28 cellular contexts compared by ENCODE assay signal in genomic region chr10:44843484-44843883, GRCh38.
"Had no signal": no experiment of that assay in that cellular context is flagged by ENCODE, and none has a peak within 500 bp of the region (broad histone marks: within the 10 kb centered on the region; RNA-seq: fewer than 3 reads in every experiment).

No MANE protein-coding gene starts in this region.

- H3K36me3 ChIP-seq: stomach, suprapubic skin, thoracic aorta, thyroid gland, tibial artery, transverse colon, upper lobe of left lung, upper lobe of right lung, uterus, vagina had no signal

- H3K36me3 Mint-ChIP-seq: stimulated activated effector memory CD8-positive, alpha-beta T cell treated with anti-CD3 and anti-CD28 coated beads, Interleukin-12 subunit alpha, Interleukin-12 subunit beta, amount 100 ng/mL, for 72 hours; stimulated activated memory B cell treated with anti-CD40 and anti-IgM and Interleukin-4, amounts not matched to agents 10 μg/mL and 1 μg/mL and 100 μg/mL, for 72 hours; stimulated activated naive B cell treated with anti-CD40 and anti-IgM and Interleukin-4, amounts not matched to agents 10 μg/mL and 1 μg/mL and 100 μg/mL, for 72 hours; type B pancreatic cell had no signal

- H3K9me3 Mint-ChIP-seq: stimulated activated effector memory CD8-positive, alpha-beta T cell treated with anti-CD3 and anti-CD28 coated beads, Interleukin-12 subunit alpha, Interleukin-12 subunit beta, amount 100 ng/mL, for 72 hours; stimulated activated memory B cell treated with anti-CD40 and anti-IgM and Interleukin-4, amounts not matched to agents 10 μg/mL and 1 μg/mL and 100 μg/mL, for 72 hours; stimulated activated naive B cell treated with anti-CD40 and anti-IgM and Interleukin-4, amounts not matched to agents 10 μg/mL and 1 μg/mL and 100 μg/mL, for 72 hours; stimulated activated naive CD8-positive, alpha-beta T cell treated with anti-CD3 and anti-CD28 coated beads, Interleukin-15, amount 100 ng/mL, for 72 hours; stimulated activated naive CD8-positive, alpha-beta T cell treated with anti-CD3 and anti-CD28 coated beads, Interleukin-15, Interleukin-2, amounts not matched to agents 100 ng/mL and 50 ng/mL, for 24 hours; type B pancreatic cell had no signal

- H3K9me3 ChIP-seq: suprapubic skin, testis, thoracic aorta, thyroid gland, tibial artery, transverse colon, upper lobe of left lung, upper lobe of right lung, uterus, vagina had no signal

- H3K4me3 Mint-ChIP-seq: stimulated activated effector memory CD8-positive, alpha-beta T cell treated with anti-CD3 and anti-CD28 coated beads, Interleukin-12 subunit alpha, Interleukin-12 subunit beta, amount 100 ng/mL, for 72 hours; stimulated activated memory B cell treated with anti-CD40 and anti-IgM and Interleukin-4, amounts not matched to agents 10 μg/mL and 1 μg/mL and 100 μg/mL, for 72 hours; stimulated activated naive B cell treated with anti-CD40 and anti-IgM and Interleukin-4, amounts not matched to agents 10 μg/mL and 1 μg/mL and 100 μg/mL, for 72 hours; stimulated activated naive CD8-positive, alpha-beta T cell treated with anti-CD3 and anti-CD28 coated beads, Interleukin-15, amount 100 ng/mL, for 72 hours; stimulated activated naive CD8-positive, alpha-beta T cell treated with anti-CD3 and anti-CD28 coated beads, Interleukin-15, Interleukin-2, amounts not matched to agents 100 ng/mL and 50 ng/mL, for 24 hours; type B pancreatic cell had no signal

- H3K27ac Mint-ChIP-seq: stimulated activated effector memory CD8-positive, alpha-beta T cell treated with anti-CD3 and anti-CD28 coated beads, Interleukin-12 subunit alpha, Interleukin-12 subunit beta, amount 100 ng/mL, for 72 hours; stimulated activated memory B cell treated with anti-CD40 and anti-IgM and Interleukin-4, amounts not matched to agents 10 μg/mL and 1 μg/mL and 100 μg/mL, for 72 hours; stimulated activated naive B cell treated with anti-CD40 and anti-IgM and Interleukin-4, amounts not matched to agents 10 μg/mL and 1 μg/mL and 100 μg/mL, for 72 hours; stimulated activated naive CD8-positive, alpha-beta T cell treated with anti-CD3 and anti-CD28 coated beads, Interleukin-15, amount 100 ng/mL, for 72 hours; stimulated activated naive CD8-positive, alpha-beta T cell treated with anti-CD3 and anti-CD28 coated beads, Interleukin-15, Interleukin-2, amounts not matched to agents 100 ng/mL and 50 ng/mL, for 24 hours; type B pancreatic cell had no signal

- H3K27ac ChIP-seq: stomach, suprapubic skin, testis, thoracic aorta, thyroid gland, tibial artery, tibial nerve, transverse colon, upper lobe of left lung, upper lobe of right lung, uterus, vagina had no signal

- ATAC-seq: stimulated activated effector memory CD8-positive, alpha-beta T cell treated with anti-CD3 and anti-CD28 coated beads, Interleukin-12 subunit alpha, Interleukin-12 subunit beta, amount 100 ng/mL, for 72 hours; stimulated activated memory B cell treated with anti-CD40 and anti-IgM and Interleukin-4, amounts not matched to agents 10 μg/mL and 1 μg/mL and 100 μg/mL, for 72 hours; stimulated activated naive B cell treated with anti-CD40 and anti-IgM and Interleukin-4, amounts not matched to agents 10 μg/mL and 1 μg/mL and 100 μg/mL, for 72 hours; stimulated activated naive CD8-positive, alpha-beta T cell treated with anti-CD3 and anti-CD28 coated beads, Interleukin-15, amount 100 ng/mL, for 72 hours; stimulated activated naive CD8-positive, alpha-beta T cell treated with anti-CD3 and anti-CD28 coated beads, Interleukin-15, Interleukin-2, amounts not matched to agents 100 U/mL and 50 U/mL, for 24 hours; upper lobe of right lung had no signal

- H3K27me3 ChIP-seq: stomach, suprapubic skin, testis, thyroid gland, tibial artery, tibial nerve, transverse colon, upper lobe of left lung, upper lobe of right lung, uterus, vagina had no signal

- H3K4me1 ChIP-seq: stomach, suprapubic skin, testis, thyroid gland, tibial artery, tibial nerve, transverse colon, upper lobe of left lung, upper lobe of right lung, uterus, vagina had no signal

- H3K4me3 ChIP-seq: stomach, suprapubic skin, testis, thoracic aorta, thyroid gland, tibial artery, tibial nerve, transverse colon, upper lobe of left lung, upper lobe of right lung, uterus, vagina had no signal

- DNase-seq: stimulated activated CD4-positive, alpha-beta T cell treated with anti-CD3 and anti-CD28 coated beads, Interleukin-2, amount 100 ng/mL, for 48 hours; stimulated activated CD4-positive, alpha-beta T cell treated with anti-CD3 and anti-CD28 coated beads, Interleukin-4, amount 100 ng/mL, for 1 hour; stimulated activated CD4-positive, alpha-beta T cell treated with anti-CD3 and anti-CD28 coated beads, Interleukin-4, amount 100 ng/mL, for 24 hours; stimulated activated CD4-positive, alpha-beta T cell treated with anti-CD3 and anti-CD28 coated beads, Interleukin-4, amount 100 ng/mL, for 4 hours; stimulated activated CD8-positive, alpha-beta memory T cell treated with anti-CD3 and anti-CD28 coated beads, Interleukin-4, amount 100 ng/mL, for 48 hours; stimulated activated naive B cell treated with anti-CD40 and anti-IgM and Interleukin-4, amounts not matched to agents 10 μg/mL and 1 μg/mL and 100 μg/mL, for 72 hours; stimulated activated naive CD4-positive, alpha-beta T cell; stimulated activated naive CD4-positive, alpha-beta T cell treated with Interleukin-2 at 50 U/mL for 16 hours; stimulated activated naive CD8-positive, alpha-beta T cell treated with anti-CD3 and anti-CD28 coated beads, Interleukin-15, amount 100 ng/mL, for 72 hours; stimulated activated naive CD8-positive, alpha-beta T cell treated with anti-CD3 and anti-CD28 coated beads, Interleukin-15, Interleukin-2, amounts not matched to agents 100 U/mL and 50 U/mL, for 24 hours; stomach; substantia nigra; testis; thyroid gland; tibial artery; transverse colon; trophoblast cell; upper lobe of left lung; upper lobe of right lung; uterus had no signal

- H3K4me1 Mint-ChIP-seq: stimulated activated effector memory CD8-positive, alpha-beta T cell treated with anti-CD3 and anti-CD28 coated beads, Interleukin-12 subunit alpha, Interleukin-12 subunit beta, amount 100 ng/mL, for 72 hours; stimulated activated memory B cell treated with anti-CD40 and anti-IgM and Interleukin-4, amounts not matched to agents 10 μg/mL and 1 μg/mL and 100 μg/mL, for 72 hours; stimulated activated naive B cell treated with anti-CD40 and anti-IgM and Interleukin-4, amounts not matched to agents 10 μg/mL and 1 μg/mL and 100 μg/mL, for 72 hours; stimulated activated naive CD8-positive, alpha-beta T cell treated with anti-CD3 and anti-CD28 coated beads, Interleukin-15, amount 100 ng/mL, for 72 hours had no signal
